2 cellular contexts compared by ENCODE assay signal in genomic region chr12:68771223-68771925, GRCh38.
TF ChIP-seq lines count a peak whose summit lies in the region.

No MANE protein-coding gene starts in this region.

TF ChIP-seq in SK-N-SH treated with all-trans-retinoic acid at 6 μM for 48 hours, 23 proteins besides CTCF, POLR2A, EP300 and RAD21 (continued from another document):
- peak; percentile 68; the same call in 1 of the 2 replicates for TF ChIP-seq TCF4 (CRISPR knock-in tag; IDR thresholded peaks at IDR 0.05; ENCODE audit: borderline replicate concordance)
- peak; percentile 75 for TF ChIP-seq ZFP3 (CRISPR knock-in tag; IDR thresholded peaks at IDR 0.05)
- TF ChIP-seq ZNF565 (CRISPR knock-in tag; conservative IDR thresholded peaks at IDR 0.05; ENCODE audit: low read depth) = no peak
- TF ChIP-seq CSDC2 (CRISPR knock-in tag; IDR thresholded peaks at IDR 0.05) = no peak
- no peak for TF ChIP-seq PATZ1 (CRISPR knock-in tag; IDR thresholded peaks at IDR 0.05; ENCODE audit: borderline replicate concordance)

TF ChIP-seq in K562, 482 proteins besides CTCF, POLR2A, EP300 and RAD21 (continues in another document):
- TF ChIP-seq ZNF318 (IDR thresholded peaks at IDR 0.05; ENCODE audit: borderline replicate concordance in 1 of 2, low read depth in 1 of 2) (no peak), MTF1 (CRISPR knock-in tag; IDR thresholded peaks at IDR 0.05; ENCODE audit: borderline replicate concordance) (no peak), GTF2F1 (IDR thresholded peaks at IDR 0.05; ENCODE audit: low read depth, low read length) (no peak), TCF3 (CRISPR knock-in tag; IDR thresholded peaks at IDR 0.05) (peak; percentile 84), U2AF2 (optimal IDR thresholded peaks at IDR 0.05; ENCODE audit: low read depth, low read length) (no peak), HDAC2 (IDR thresholded peaks at IDR 0.05) (peak; percentile 49; the same call in 1 of the 2 replicates), ZNF384 (IDR thresholded peaks at IDR 0.05; ENCODE audit: low read depth, low read length) (peak; percentile 46; the same call in 1 of the 2 replicates), CBFA2T3 (IDR thresholded peaks at IDR 0.05) (peak; percentile 93), TBL1XR1 (IDR thresholded peaks at IDR 0.05; ENCODE audit: low read length in 2 of 2) (0 out of 4 replicates have a peak, but pooled peaks of 1 of the 2 experiments have one; percentile 31), TEAD4 (IDR thresholded peaks at IDR 0.05; ENCODE audit: low read length) (peak; percentile 89), TEAD4 (CRISPR knock-in tag; IDR thresholded peaks at IDR 0.05; ENCODE audit: borderline replicate concordance) (no peak), NELFE (IDR thresholded peaks at IDR 0.05; ENCODE audit: insufficient read depth, insufficient read length) (no peak), SIRT6 (IDR thresholded peaks at IDR 0.05; ENCODE audit: low read depth, low read length) (no peak), ARID1B (IDR thresholded peaks at IDR 0.05) (peak; percentile 91), TAL1 (IDR thresholded peaks at IDR 0.05) (peak; percentile 88), ZNF445 (CRISPR knock-in tag; IDR thresholded peaks at IDR 0.05; ENCODE audit: low read depth) (no peak), SOX6 (IDR thresholded peaks at IDR 0.05) (peak; percentile 88), KLF16 (IDR thresholded peaks at IDR 0.05) (peak; percentile 78), VEZF1 (CRISPR knock-in tag; IDR thresholded peaks at IDR 0.05) (peak; percentile 20; the same call in 1 of the 2 replicates), PML (IDR thresholded peaks at IDR 0.05; ENCODE audit: low read length) (peak; percentile 69), SMARCE1 (IDR thresholded peaks at IDR 0.05) (peak; percentile 80), FUS (optimal IDR thresholded peaks at IDR 0.05; ENCODE audit: low read depth, low read length) (no peak), GATA2 (CRISPR knock-in tag; IDR thresholded peaks at IDR 0.05) (peak; percentile 35; the same call in 1 of the 2 replicates), GABPB2 (CRISPR knock-in tag; conservative IDR thresholded peaks at IDR 0.05) (no peak), CAMTA2 (CRISPR knock-in tag; conservative IDR thresholded peaks at IDR 0.05) (no peak), HNRNPLL (IDR thresholded peaks at IDR 0.05; ENCODE audit: low read depth, low read length, poor library complexity, severe bottlenecking) (no peak), ID3 (CRISPR knock-in tag; IDR thresholded peaks at IDR 0.05) (no peak), ID3 (tag; IDR thresholded peaks at IDR 0.05) (no peak), ZNF347 (CRISPR knock-in tag; IDR thresholded peaks at IDR 0.05; ENCODE audit: low read depth) (no peak), MED1 (CRISPR knock-in tag; IDR thresholded peaks at IDR 0.05; ENCODE audit: borderline replicate concordance) (no peak), MITF (IDR thresholded peaks at IDR 0.05) (no peak), LEF1 (IDR thresholded peaks at IDR 0.05) (0 out of 2 replicates have a peak, but pooled peaks have one; percentile 30), ESRRA (IDR thresholded peaks at IDR 0.05; ENCODE audit: borderline replicate concordance, low read depth) (no peak), BCOR (IDR thresholded peaks at IDR 0.05) (no peak), NFIC (IDR thresholded peaks at IDR 0.05) (peak; percentile 51; the same call in 1 of the 2 replicates), ZNF197 (CRISPR knock-in tag; IDR thresholded peaks at IDR 0.05; ENCODE audit: low read depth) (no peak), MTA2 (IDR thresholded peaks at IDR 0.05; ENCODE audit: low read depth) (peak; percentile 77), EWSR1 (IDR thresholded peaks at IDR 0.05; ENCODE audit: borderline replicate concordance, low read depth, partially characterized antibody) (no peak), RCOR1 (IDR thresholded peaks at IDR 0.05; ENCODE audit: borderline replicate concordance in 1 of 2, low read depth in 2 of 2, low read length in 2 of 2) (peak in 1 of 2 experiments; percentile 65; a peak in 1 of 4 replicates), TRIM25 (IDR thresholded peaks at IDR 0.05; ENCODE audit: borderline replicate concordance) (no peak), E2F4 (CRISPR knock-in tag; IDR thresholded peaks at IDR 0.05; ENCODE audit: low read depth) (no peak), FOSL1 (tag; conservative IDR thresholded peaks at IDR 0.05) (0 out of 2 replicates have a peak, but pooled peaks have one; percentile 4), POLR3A (IDR thresholded peaks at IDR 0.05; ENCODE audit: borderline replicate concordance, extremely low read depth, insufficient read depth, insufficient read length) (no peak), KLF13 (tag; IDR thresholded peaks at IDR 0.05; ENCODE audit: borderline replicate concordance, low read depth) (no peak), ZNF253 (CRISPR knock-in tag; conservative IDR thresholded peaks at IDR 0.05) (no peak), SFPQ (IDR thresholded peaks at IDR 0.05; ENCODE audit: low read depth, low read length) (no peak), ETS2 (tag; IDR thresholded peaks at IDR 0.05; ENCODE audit: borderline replicate concordance, poor library complexity, severe bottlenecking) (no peak), CBFA2T2 (conservative IDR thresholded peaks at IDR 0.05) (peak; percentile 87), ZNF395 (CRISPR knock-in tag; IDR thresholded peaks at IDR 0.05) (no peak)
